In genomic region chr9:134324359-134325095, GRCh38 we compare ENCODE assay signal across 8 cellular contexts. TPM values are rescaled to one million over a fixed set of nuclear protein-coding genes. Genes with fewer than 3 reads are reported as not detected.
DNase-seq lines count a peak whose midpoint lies in the region; ATAC-seq and TF ChIP-seq lines count a peak whose summit lies in the region.

No MANE protein-coding gene starts in this region.

- TF ChIP-seq CTCF in CD8-positive, alpha-beta T cell (IDR thresholded peaks at IDR 0.05): no peak
- no peak for TF ChIP-seq CTCF in osteoblast (IDR thresholded peaks at IDR 0.05; ENCODE audit: extremely low read depth, low read depth, low read length)

- intact Hi-C loops in CD8-positive, alpha-beta T cell (cut with DNase I, micrococcal nuclease): loop anchor here (2.0 to 10.0 kb wide), 4 partner anchors 68 to 257 kb away; partner anchors contain the start of gene BRD3 (in 2 of the 2)

- peak in 1 of 7 experiments; percentile 38 for DNase-seq in CD8-positive, alpha-beta T cell
- DNase-seq in RKO (ENCODE audit: low spot score) (peak; percentile 87), erythroblast (lab: John Stamatoyannopoulos, UW) (peak; percentile 53 to 64), osteoblast (ENCODE audit: insufficient read length, low spot score, missing footprints) (peak; percentile 98), foreskin melanocyte (no peak), amniotic stem cell (lab: John Stamatoyannopoulos, UW) (no peak), SK-N-DZ (ENCODE audit: low spot score) (no peak)

- ATAC-seq in CD8-positive, alpha-beta T cell: no peak
- no peak for ATAC-seq in GM19467 (IDR thresholded peaks at IDR 0.05; ENCODE audit: unreplicated experiment)

- POLR2A ChIA-PET in CD8-positive, alpha-beta T cell (lab: Charles Lee): interaction anchor here (1.5 kb wide), 1 partner anchor 67 kb away, joined by 4 read pairs; no protein-coding TSS in a partner anchor

- no peaks in the 10 kb centered on the region for H3K9me3 ChIP-seq in CD8-positive, alpha-beta T cell (ENCODE audit: low read length)
- no peaks in the 10 kb centered on the region for H3K9me3 ChIP-seq in osteoblast (ENCODE audit: low read depth, low read length)

- H2AFZ ChIP-seq in osteoblast (ENCODE audit: low read length): peak overlapping the region; percentile 76

- H3K4me3 ChIP-seq in CD8-positive, alpha-beta T cell (ENCODE audit: low read depth, low read length): no peak overlapping the region
- H3K4me3 ChIP-seq in osteoblast (ENCODE audit: insufficient read depth, low read length): peak overlapping the region; percentile 77

- H3K36me3 ChIP-seq in CD8-positive, alpha-beta T cell (ENCODE audit: insufficient read depth, low read length): no peaks in the 10 kb centered on the region
- H3K36me3 ChIP-seq in osteoblast (ENCODE audit: insufficient read depth, low read length): no peaks in the 10 kb centered on the region

- H3K27me3 ChIP-seq in CD8-positive, alpha-beta T cell (ENCODE audit: insufficient read depth, low read length): no peaks in the 10 kb centered on the region
- H3K27me3 ChIP-seq in osteoblast (ENCODE audit: insufficient read depth, low read length): no peaks in the 10 kb centered on the region

- H3K4me1 ChIP-seq in CD8-positive, alpha-beta T cell (ENCODE audit: insufficient read depth, low read length): peaks cover 16% of the 10 kb centered on the region
- peaks cover 37% of the 10 kb centered on the region for H3K4me1 ChIP-seq in osteoblast (ENCODE audit: insufficient read depth, low read length)

- no peaks in the 10 kb centered on the region for H3K27me3 Mint-ChIP-seq in CD8-positive, alpha-beta T cell (ENCODE audit: low read depth)

- TF ChIP-seq POLR2A in erythroblast (IDR thresholded peaks at IDR 0.05; ENCODE audit: low read length): no peak

- CTCF ChIA-PET in CD8-positive, alpha-beta T cell (lab: Charles Lee): interaction anchor here (2.2 kb wide), 1 partner anchor 119 kb away, joined by 6 read pairs; no protein-coding TSS in a partner anchor

- peak overlapping the region; percentile 81 for H3K4me3 Mint-ChIP-seq in CD8-positive, alpha-beta T cell

- peaks cover 2% of the 10 kb centered on the region for H3K4me1 Mint-ChIP-seq in CD8-positive, alpha-beta T cell (ENCODE audit: low read depth)

- peaks cover 27% of the 10 kb centered on the region for H3K79me2 ChIP-seq in osteoblast (ENCODE audit: insufficient read depth, low read length)

- no peaks in the 10 kb centered on the region for H3K9me3 Mint-ChIP-seq in CD8-positive, alpha-beta T cell

- H4K20me1 ChIP-seq in osteoblast (ENCODE audit: insufficient read depth, low read length): peaks cover 26% of the 10 kb centered on the region

- H3K27ac Mint-ChIP-seq in CD8-positive, alpha-beta T cell: peak overlapping the region; percentile 66

- H3K27ac ChIP-seq in CD8-positive, alpha-beta T cell (ENCODE audit: low read depth, low read length): no peak overlapping the region
- peak overlapping the region; percentile 95 for H3K27ac ChIP-seq in osteoblast (ENCODE audit: low read depth, low read length)

- H3K36me3 Mint-ChIP-seq in CD8-positive, alpha-beta T cell: no peaks in the 10 kb centered on the region

- H3K4me2 ChIP-seq in osteoblast (ENCODE audit: insufficient read depth, low read length): peak overlapping the region; percentile 97

RNA-seq across cellular contexts. Expression of gene RXRA, which starts 1.7 kb away (rescaled TPM):
- 10 to 100 TPM; 11.6 to 13.7 TPM for total RNA-seq in CD8-positive, alpha-beta T cell
- 25.3 and 26.4 TPM in 2 replicates for total RNA-seq in osteoblast
- polyA plus RNA-seq in SK-N-DZ (2014; cell fraction: cytosol; rRNA removed): 4.3 and 5.7 TPM in 2 replicates
- polyA plus RNA-seq in SK-N-DZ (2014; cell fraction: nucleus; rRNA removed): 3.2 and 3.3 TPM in 2 replicates

Comparison
In these comparisons a context has a peak if more than half of its experiments do, and no peak if none do; other contexts are left out.
1. DNase-seq: peak in RKO (single experiment), erythroblast (2 of 2) and osteoblast (single experiment); none in foreskin melanocyte (single experiment), amniotic stem cell (single experiment) and SK-N-DZ (single experiment).